2 cellular contexts compared by ENCODE assay signal in the genomic region with DNA sequence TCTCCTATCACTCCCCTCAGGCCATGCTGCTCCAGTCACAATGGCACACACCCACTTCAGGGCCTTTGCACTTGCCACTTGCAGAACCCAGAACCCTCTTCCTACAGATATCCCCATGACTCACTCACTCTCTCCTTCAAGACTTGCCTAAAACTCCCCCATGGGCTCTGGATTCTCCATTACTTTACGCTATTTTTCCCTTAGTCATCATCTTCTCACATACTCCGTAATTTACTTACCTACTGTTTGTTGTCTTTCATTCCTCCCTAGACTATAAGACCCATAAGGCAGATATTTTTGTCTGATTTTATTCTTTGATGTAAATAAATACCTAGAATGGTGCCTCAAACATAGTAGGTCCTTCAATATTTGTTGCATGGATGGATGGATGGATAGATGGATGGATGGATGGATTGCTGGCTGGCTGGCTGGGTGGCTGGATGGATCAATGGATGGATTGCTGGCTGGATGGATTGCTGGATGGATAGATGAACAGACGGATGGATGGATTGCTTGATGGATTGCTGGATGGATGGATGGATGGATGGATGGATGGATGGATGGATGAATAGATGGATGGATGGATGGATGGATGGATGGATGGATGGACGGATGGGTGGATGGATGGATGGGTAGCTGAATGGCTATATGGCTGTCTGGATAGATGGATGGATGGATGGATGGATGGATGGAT.
TF ChIP-seq lines count a peak whose summit lies in the region.

No MANE protein-coding gene starts in this region.

TF ChIP-seq in A549, 52 proteins besides CTCF, POLR2A, EP300 and RAD21:
- TF ChIP-seq NR3C1 (IDR thresholded peaks at IDR 0.05) (no peak), MAFK (IDR thresholded peaks at IDR 0.05; ENCODE audit: partially characterized antibody) (peak; percentile 75)

TF ChIP-seq in IMR-90, 13 proteins besides CTCF, POLR2A, EP300 and RAD21:
- TF ChIP-seq MAFK (IDR thresholded peaks at IDR 0.05; ENCODE audit: low read depth, low read length) (peak; percentile 81), RCOR1 (IDR thresholded peaks at IDR 0.05; ENCODE audit: insufficient replicate concordance, low read length) (no peak)
